8 cellular contexts compared by ENCODE assay signal in the genomic region with DNA sequence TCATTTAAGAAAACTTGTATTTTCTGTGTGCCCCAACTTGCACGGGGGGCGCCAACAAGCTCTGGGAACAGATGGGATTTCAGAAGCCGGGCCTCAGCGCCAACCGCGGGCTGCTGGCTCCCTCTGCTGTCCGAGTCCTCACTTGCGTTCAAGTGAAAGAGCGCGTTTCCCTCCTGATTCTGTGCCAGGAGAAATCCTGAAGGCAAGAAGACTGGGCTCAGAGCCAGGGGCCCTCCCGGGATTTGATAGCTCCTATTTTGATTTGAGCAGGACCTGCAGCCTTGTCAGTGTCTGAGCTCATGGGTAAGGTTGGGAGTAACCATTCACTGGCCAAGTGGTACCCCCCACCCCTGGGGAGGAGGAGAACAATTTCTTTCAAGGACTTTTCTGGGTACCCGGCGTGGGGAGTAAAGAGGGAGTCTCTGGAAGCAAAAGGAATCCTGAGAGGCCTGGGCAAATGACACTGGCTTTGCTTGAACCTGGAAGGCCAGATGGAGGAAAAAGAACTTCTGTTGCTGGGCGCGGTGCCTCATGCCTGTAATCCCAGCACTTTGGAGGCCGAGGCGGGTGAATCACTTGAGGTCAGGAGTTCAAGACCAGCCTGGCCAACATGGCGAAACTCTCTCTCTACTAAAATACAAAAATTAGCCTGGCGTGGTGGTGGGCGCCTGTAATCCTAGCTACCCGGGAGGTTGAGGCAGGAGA.
DNase-seq lines count a peak whose midpoint lies in the region; ATAC-seq and TF ChIP-seq lines count a peak whose summit lies in the region.

No MANE protein-coding gene starts in this region.

- H3K9me3 ChIP-seq in Panc1 (ENCODE audit: control insufficient read depth, insufficient read depth, low read depth, low read length): no peaks in the 10 kb centered on the region

- no peak overlapping the region for H3K27ac ChIP-seq in Panc1 (ENCODE audit: low read length)

- H3K4me1 Mint-ChIP-seq in activated T-helper 1 cell treated with anti-CD3 and anti-CD28 coated beads, Interleukin-12 subunit alpha, Interleukin-12 subunit beta, Interleukin-2, Interleukin-4 antibody, amounts not matched to agents 30 ng/mL and 10 ng/mL and 1 ng/mL, durations not matched to agents 14 hours and 24 hours and 36 hours (ENCODE audit: low read depth): peaks cover 18% of the 10 kb centered on the region
- H3K4me1 Mint-ChIP-seq in neural crest cell: peaks cover 44% of the 10 kb centered on the region

- H3K4me3 ChIP-seq in LNCaP clone FGC (ENCODE audit: low read depth, low read length) (no peak overlapping the region), Panc1 (ENCODE audit: low read depth in 2 of 2, low read length in 2 of 2) (no peak overlapping the region)

- peaks cover 11% of the 10 kb centered on the region for H3K9me3 Mint-ChIP-seq in activated T-helper 1 cell treated with anti-CD3 and anti-CD28 coated beads, Interleukin-12 subunit alpha, Interleukin-12 subunit beta, Interleukin-2, Interleukin-4 antibody, amounts not matched to agents 30 ng/mL and 10 ng/mL and 1 ng/mL, durations not matched to agents 14 hours and 24 hours and 36 hours
- peaks cover 5% of the 10 kb centered on the region for H3K9me3 Mint-ChIP-seq in neural crest cell

- BruUV-seq in Panc1 (replicated peaks; lab: Mats Ljungman, UMichigan): no TSS peak

- peaks cover 12% of the 10 kb centered on the region for H3K27me3 Mint-ChIP-seq in activated T-helper 1 cell treated with anti-CD3 and anti-CD28 coated beads, Interleukin-12 subunit alpha, Interleukin-12 subunit beta, Interleukin-2, Interleukin-4 antibody, amounts not matched to agents 30 ng/mL and 10 ng/mL and 1 ng/mL, durations not matched to agents 14 hours and 24 hours and 36 hours (ENCODE audit: insufficient read depth)
- no peaks in the 10 kb centered on the region for H3K27me3 Mint-ChIP-seq in neural crest cell (ENCODE audit: low read depth)

- intact Hi-C loops in Panc1 (cut with micrococcal nuclease; ENCODE audit: unreplicated experiment): loop anchor here (2.0 to 10.0 kb wide), 2 partner anchors 428 to 612 kb away; partner anchors contain the start of gene SIPA1L1
- intact Hi-C loops in activated T-helper 1 cell treated with anti-CD3 and anti-CD28 coated beads, Interleukin-12 subunit alpha, Interleukin-12 subunit beta, Interleukin-2, Interleukin-4 antibody, amounts not matched to agents 30 ng/mL and 10 ng/mL and 1 ng/mL, durations not matched to agents 14 hours and 24 hours and 36 hours (cut with micrococcal nuclease): loop anchor here (1.0 to 5.0 kb wide), 5 partner anchors 346 to 703 kb away; no protein-coding TSS in a partner anchor

- peak; percentile 84; the same call in 1 of the 2 replicates for ATAC-seq in Panc1
- ATAC-seq in HG02623 (IDR thresholded peaks at IDR 0.05; ENCODE audit: unreplicated experiment): no peak

- peaks cover 3% of the 10 kb centered on the region for H3K36me3 Mint-ChIP-seq in activated T-helper 1 cell treated with anti-CD3 and anti-CD28 coated beads, Interleukin-12 subunit alpha, Interleukin-12 subunit beta, Interleukin-2, Interleukin-4 antibody, amounts not matched to agents 30 ng/mL and 10 ng/mL and 1 ng/mL, durations not matched to agents 14 hours and 24 hours and 36 hours (ENCODE audit: low read depth)
- peaks cover 5% of the 10 kb centered on the region for H3K36me3 Mint-ChIP-seq in neural crest cell (ENCODE audit: low read depth)

- DNase-seq in DMS53 treated with DMSO at 0.1 percent for 48 hours (lab: John Stamatoyannopoulos, UW; ENCODE audit: unreplicated experiment) (peak; percentile 47), LNCaP clone FGC (ENCODE audit: low read depth) (peak; percentile 66), Panc1 (ENCODE audit: low read depth, low spot score) (peak; percentile 43), fibroblast of peridontal ligament (ENCODE audit: extremely low read depth) (peak; percentile 92), neural crest cell (ENCODE audit: low read depth, low spot score) (peak; percentile 82)
- peak; percentile 34 for DNase-seq in activated T-helper 1 cell treated with anti-CD3 and anti-CD28 coated beads, Interleukin-12 subunit alpha, Interleukin-12 subunit beta, Interleukin-2, Interleukin-4 antibody, amounts not matched to agents 30 ng/mL and 10 ng/mL and 1 ng/mL, durations not matched to agents 14 hours and 24 hours and 36 hours (ENCODE audit: low spot score)
- DNase-seq in stimulated activated naive CD4-positive, alpha-beta T cell (lab: John Stamatoyannopoulos, UW): peak; percentile 34 to 63 (median 54)

- H3K36me3 ChIP-seq in Panc1 (ENCODE audit: control insufficient read depth, insufficient read depth, low read length): no peaks in the 10 kb centered on the region

- peak overlapping the region; percentile 19 for H3K4me3 Mint-ChIP-seq in activated T-helper 1 cell treated with anti-CD3 and anti-CD28 coated beads, Interleukin-12 subunit alpha, Interleukin-12 subunit beta, Interleukin-2, Interleukin-4 antibody, amounts not matched to agents 30 ng/mL and 10 ng/mL and 1 ng/mL, durations not matched to agents 14 hours and 24 hours and 36 hours
- peak overlapping the region; percentile 38 for H3K4me3 Mint-ChIP-seq in neural crest cell

- POLR2A ChIA-PET in Panc1 (lab: Charles Lee): interaction anchor here (0.6 kb wide), 1 partner anchor 1612 kb away, joined by 3 read pairs; no protein-coding TSS in a partner anchor

- H3K27ac Mint-ChIP-seq in activated T-helper 1 cell treated with anti-CD3 and anti-CD28 coated beads, Interleukin-12 subunit alpha, Interleukin-12 subunit beta, Interleukin-2, Interleukin-4 antibody, amounts not matched to agents 30 ng/mL and 10 ng/mL and 1 ng/mL, durations not matched to agents 14 hours and 24 hours and 36 hours: no peak overlapping the region
- H3K27ac Mint-ChIP-seq in neural crest cell (ENCODE audit: unreplicated experiment): no peak overlapping the region

- CTCF ChIA-PET in Panc1 (lab: Charles Lee): interaction anchor here (1.0 kb wide), 1 partner anchor 614 kb away, joined by 3 read pairs; no protein-coding TSS in a partner anchor

- no peaks in the 10 kb centered on the region for H3K27me3 ChIP-seq in Panc1 (ENCODE audit: control insufficient read depth, insufficient read depth, low read length)

- in situ Hi-C loops in Panc1 (cut with HindIII; ENCODE audit: low pct_unique_long_range_greater_than_20kb, low sequenced_read_pairs): no loop called here

- TF ChIP-seq CTCF in LNCaP clone FGC (IDR thresholded peaks at IDR 0.05; ENCODE audit: control insufficient read depth, extremely low read depth, insufficient read depth) (peak; percentile 90), Panc1 (IDR thresholded peaks at IDR 0.05) (peak; percentile 88), neural crest cell (conservative IDR thresholded peaks at IDR 0.05) (peak; percentile 96)

- H3K4me1 ChIP-seq in Panc1 (ENCODE audit: control insufficient read depth, insufficient read depth, low read length): no peaks in the 10 kb centered on the region

Comparison
In these comparisons a context has a peak if more than half of its experiments do, and no peak if none do; other contexts are left out.
1. DNase-seq: peak in every context shown above with its lines; median percentile 92 in fibroblast of peridontal ligament; 82 in neural crest cell; 66 in LNCaP clone FGC; 54 in stimulated activated naive CD4-positive, alpha-beta T cell; 47 in DMS53 treated with DMSO at 0.1 percent for 48 hours; 43 in Panc1; 34 in activated T-helper 1 cell treated with anti-CD3 and anti-CD28 coated beads, Interleukin-12 subunit alpha, Interleukin-12 subunit beta, Interleukin-2, Interleukin-4 antibody, amounts not matched to agents 30 ng/mL and 10 ng/mL and 1 ng/mL, durations not matched to agents 14 hours and 24 hours and 36 hours.